8 cellular contexts compared by ENCODE assay signal in the genomic region with DNA sequence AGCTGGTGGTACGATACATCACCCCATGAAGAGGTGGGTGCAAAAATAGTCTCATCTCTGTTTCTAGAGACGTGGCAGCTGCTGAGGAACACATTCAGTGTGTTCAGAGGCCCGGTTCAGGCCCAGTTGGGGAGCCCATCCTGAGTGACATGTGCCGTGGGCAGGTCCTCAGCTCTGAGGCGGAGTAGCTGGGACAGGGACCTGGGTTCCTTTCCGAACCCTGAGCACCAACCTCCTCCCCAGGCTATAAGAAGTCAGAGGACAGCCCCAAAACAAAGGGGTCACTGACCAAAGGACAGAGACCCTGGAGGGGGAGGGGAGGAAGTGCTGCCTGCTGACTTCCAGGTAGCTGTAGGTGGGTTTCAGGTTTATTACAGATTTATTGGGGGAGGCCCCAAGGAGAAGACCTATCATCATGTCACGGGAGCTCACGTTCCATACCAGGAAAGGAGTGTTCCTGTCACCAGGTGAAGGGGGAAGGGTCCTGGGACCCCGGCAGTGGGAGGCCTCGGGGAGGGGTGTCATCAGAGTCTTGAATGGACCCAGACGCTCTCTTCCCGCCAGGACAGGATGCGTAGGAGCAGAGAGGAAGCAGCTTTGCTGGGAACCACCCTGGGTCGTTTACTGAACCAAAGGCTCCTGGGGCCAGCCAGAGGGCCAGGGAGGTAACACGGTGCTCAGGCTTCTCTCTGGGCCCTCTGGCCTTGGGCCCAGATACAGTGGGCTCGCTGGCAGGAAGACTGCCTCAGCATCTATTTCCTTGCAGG. TPM values are rescaled to one million over a fixed set of nuclear protein-coding genes. Genes with fewer than 3 reads are reported as not detected.
DNase-seq lines count a peak whose midpoint lies in the region; ATAC-seq lines count a peak whose summit lies in the region.

No MANE protein-coding gene starts in this region.

- no peak for DNase-seq in stimulated activated naive CD8-positive, alpha-beta T cell treated with anti-CD3 and anti-CD28 coated beads, Interleukin-15, amount 100 ng/mL, for 72 hours
- no peak for DNase-seq in stimulated activated naive CD8-positive, alpha-beta T cell treated with anti-CD3 and anti-CD28 coated beads, Interleukin-15, Interleukin-2, amounts not matched to agents 100 U/mL and 50 U/mL, for 24 hours
- DNase-seq in UCSD-AML1 (lab: John Stamatoyannopoulos, UW; ENCODE audit: unreplicated experiment) (peak; percentile 58), left lobe of liver (ENCODE audit: low spot score) (no peak), T-helper 9 cell (no peak), NCI-H1048 (lab: John Stamatoyannopoulos, UW) (no peak), NCI-H146 treated with DMSO at 0.1 percent for 48 hours (lab: John Stamatoyannopoulos, UW; ENCODE audit: unreplicated experiment) (no peak), NCI-H1694 (lab: John Stamatoyannopoulos, UW) (no peak)

- peak; percentile 49 for ATAC-seq in stimulated activated naive CD8-positive, alpha-beta T cell treated with anti-CD3 and anti-CD28 coated beads, Interleukin-15, amount 100 ng/mL, for 72 hours
- no peak for ATAC-seq in stimulated activated naive CD8-positive, alpha-beta T cell treated with anti-CD3 and anti-CD28 coated beads, Interleukin-15, Interleukin-2, amounts not matched to agents 100 U/mL and 50 U/mL, for 24 hours
- peak; percentile 0 for ATAC-seq in left lobe of liver

- H3K27me3 Mint-ChIP-seq in stimulated activated naive CD8-positive, alpha-beta T cell treated with anti-CD3 and anti-CD28 coated beads, Interleukin-15, amount 100 ng/mL, for 72 hours, result peaks cover 25% of the 10 kb centered on the region

- peak overlapping the region; percentile 42 to 49 for H3K4me3 Mint-ChIP-seq in stimulated activated naive CD8-positive, alpha-beta T cell treated with anti-CD3 and anti-CD28 coated beads, Interleukin-15, amount 100 ng/mL, for 72 hours

- peaks cover 58% of the 10 kb centered on the region for H3K4me1 Mint-ChIP-seq in stimulated activated naive CD8-positive, alpha-beta T cell treated with anti-CD3 and anti-CD28 coated beads, Interleukin-15, amount 100 ng/mL, for 72 hours

- H3K9me3 Mint-ChIP-seq in stimulated activated naive CD8-positive, alpha-beta T cell treated with anti-CD3 and anti-CD28 coated beads, Interleukin-15, amount 100 ng/mL, for 72 hours, result no peaks in the 10 kb centered on the region

- H3K27ac Mint-ChIP-seq in stimulated activated naive CD8-positive, alpha-beta T cell treated with anti-CD3 and anti-CD28 coated beads, Interleukin-15, amount 100 ng/mL, for 72 hours, result peak overlapping the region; percentile 34 to 79

RNA-seq across cellular contexts. Expression of gene LDHD, which starts 4.9 kb away (rescaled TPM):
- 113 TPM for total RNA-seq in left lobe of liver

RNA-seq across cellular contexts. Expression of gene ZFP1, which starts 36.6 kb away (rescaled TPM):
- total RNA-seq in left lobe of liver, result 16.8 TPM
